In genomic region chr2:183079335-183079775, GRCh38 we compare ENCODE assay signal across 8 cellular contexts. TPM values are rescaled to one million over a fixed set of nuclear protein-coding genes. Genes with fewer than 3 reads are reported as not detected.
A peak's percentile ranks its signal among the peaks of the same experiment; 100 is the strongest.
DNase-seq lines count a peak whose midpoint lies in the region; ATAC-seq and TF ChIP-seq lines count a peak whose summit lies in the region.

No MANE protein-coding gene starts in this region.

- no peak for ATAC-seq in activated CD4-positive, alpha-beta T cell treated with anti-CD3 and anti-CD28 coated beads for 36 hours
- no peak for ATAC-seq in body of pancreas

- peak overlapping the region; percentile 76 for H3K27ac Mint-ChIP-seq in activated CD4-positive, alpha-beta T cell treated with anti-CD3 and anti-CD28 coated beads for 36 hours

- TF ChIP-seq CTCF in HL-60 (IDR thresholded peaks at IDR 0.05; ENCODE audit: insufficient read depth, low read length) (no peak), body of pancreas (IDR thresholded peaks at IDR 0.05) (peak in 2 of 7 experiments; percentile 8 to 19), lower leg skin (IDR thresholded peaks at IDR 0.05) (no peak), tibial artery (IDR thresholded peaks at IDR 0.05) (no peak), GM10248 (IDR thresholded peaks at IDR 0.05; ENCODE audit: control extremely low read depth, extremely low read depth, low read depth, missing control alignments) (no peak)

- H3K36me3 Mint-ChIP-seq in activated CD4-positive, alpha-beta T cell treated with anti-CD3 and anti-CD28 coated beads for 36 hours (ENCODE audit: low read depth), result no peaks in the 10 kb centered on the region

- peaks cover 7% of the 10 kb centered on the region for H3K4me1 Mint-ChIP-seq in activated CD4-positive, alpha-beta T cell treated with anti-CD3 and anti-CD28 coated beads for 36 hours

- intact Hi-C loops in activated CD4-positive, alpha-beta T cell treated with anti-CD3 and anti-CD28 coated beads for 36 hours (cut with DNase I, micrococcal nuclease), result loop anchor here in 1 of 2 experiments (2.0 kb wide), 1 partner anchor 365 kb away; no protein-coding TSS in a partner anchor
- intact Hi-C loops in body of pancreas (cut with DNase I) (no loop called here), lower leg skin (cut with DNase I; ENCODE audit: low total_unique reads) (no loop called here), tibial artery (cut with DNase I; ENCODE audit: low total_unique reads) (loop anchor here (10.0 kb wide), 1 partner anchor 45 kb away; the partner anchor contains the start of gene NUP35)

- peak overlapping the region; percentile 84 for H3K4me3 Mint-ChIP-seq in activated CD4-positive, alpha-beta T cell treated with anti-CD3 and anti-CD28 coated beads for 36 hours

- H3K4me3 ChIP-seq in HL-60 (replicated peaks; ENCODE audit: insufficient read depth, low read length) (peak overlapping the region; percentile 72), body of pancreas (peak overlapping the region; percentile 3 to 18), lower leg skin (ENCODE audit: low read depth, poor library complexity, severe bottlenecking) (peak overlapping the region; percentile 60), tibial artery (peak overlapping the region; percentile 63 to 64)

- WGBS in body of pancreas, 2 donors, result 7 to 8% methylated on average over 8 of the region's 8 CpGs
- 20 to 25% methylated on average over 8 of the region's 8 CpGs for WGBS in lower leg skin, 2 donors

- no peaks in the 10 kb centered on the region for H3K27me3 Mint-ChIP-seq in activated CD4-positive, alpha-beta T cell treated with anti-CD3 and anti-CD28 coated beads for 36 hours

- H3K27ac ChIP-seq in HL-60 (replicated peaks) (no peak overlapping the region; the same call in 1 of the 2 replicates), body of pancreas (peak overlapping the region; percentile 76 to 90 (median 86)), tibial artery (peak overlapping the region; percentile 84 to 89)

- no peak for TF ChIP-seq POLR2A in body of pancreas (IDR thresholded peaks at IDR 0.05)
- TF ChIP-seq POLR2A in lower leg skin (IDR thresholded peaks at IDR 0.05), result no peak

- DNase-seq in activated CD4-positive, alpha-beta T cell treated with anti-CD3 and anti-CD28 coated beads for 36 hours, result no peak
- no peak for DNase-seq in activated CD4-positive, alpha-beta T cell treated with anti-CD3 and anti-CD28 coated beads for 1 hour
- no peak for DNase-seq in HL-60 (ENCODE audit: low read depth in 1 of 2, low spot score in 1 of 2)
- DNase-seq in body of pancreas, result peak; percentile 28 to 48 (median 32)
- DNase-seq in lower leg skin (ENCODE audit: low spot score in 2 of 2), result no peak
- no peak for DNase-seq in tibial artery
- no peak for DNase-seq in GM10248 (ENCODE audit: extremely low spot score)
- no peak for DNase-seq in D341Med (ENCODE audit: low spot score)

- H3K9me3 ChIP-seq in body of pancreas (no peaks in the 10 kb centered on the region), tibial artery (no peaks in the 10 kb centered on the region)

- H3K9me3 Mint-ChIP-seq in activated CD4-positive, alpha-beta T cell treated with anti-CD3 and anti-CD28 coated beads for 36 hours (ENCODE audit: low read depth), result no peaks in the 10 kb centered on the region

- peaks cover 6% of the 10 kb centered on the region for H3K27me3 ChIP-seq in HL-60 (ENCODE audit: insufficient read depth, poor library complexity, severe bottlenecking)
- no peaks in the 10 kb centered on the region for H3K27me3 ChIP-seq in body of pancreas
- H3K27me3 ChIP-seq in tibial artery, result no peaks in the 10 kb centered on the region

- CTCF ChIA-PET in activated CD4-positive, alpha-beta T cell treated with anti-CD3 and anti-CD28 coated beads for 36 hours (lab: Charles Lee), result interaction anchor here (1.0 to 2.1 kb wide), 5 partner anchors 10 to 59 kb away, joined by 3 to 5 read pairs (median 4); partner anchors contain the start of gene NUP35
- CTCF ChIA-PET in GM10248 (lab: Yijun Ruan, JAX), result interaction anchor here (0.8 to 2.4 kb wide), 6 partner anchors 9 to 316 kb away, joined by 3 to 11 read pairs (median 4); no protein-coding TSS in a partner anchor

- H3K4me1 ChIP-seq in body of pancreas, result peaks cover 8% of the 10 kb centered on the region
- peaks cover 0 to 30% (median 13%) of the 10 kb centered on the region in 4 donors for H3K4me1 ChIP-seq in tibial artery

- POLR2A ChIA-PET in activated CD4-positive, alpha-beta T cell treated with anti-CD3 and anti-CD28 coated beads for 36 hours (lab: Charles Lee), result interaction anchor here (1.5 kb wide), 1 partner anchor 45 kb away, joined by 7 read pairs; the partner anchor contains the start of gene NUP35
- POLR2A ChIA-PET in GM10248 (lab: Yijun Ruan, JAX), result no interaction called here

- no peaks in the 10 kb centered on the region for H3K36me3 ChIP-seq in body of pancreas (replicated peaks in 1 of 2; ENCODE audit: insufficient read depth in 1 of 2, low read depth in 2 of 2)
- H3K36me3 ChIP-seq in tibial artery, result no peaks in the 10 kb centered on the region

RNA-seq across cellular contexts. Expression of gene DUSP19, which starts 0.8 kb away (rescaled TPM):
- 1 to 10 TPM; 4.0 to 4.2 TPM for total RNA-seq in activated CD4-positive, alpha-beta T cell treated with anti-CD3 and anti-CD28 coated beads for 36 hours
- total RNA-seq in body of pancreas (1 to 10 TPM; 1.6 to 2.0 TPM), lower leg skin (1 to 10 TPM; 1.1 to 2.0 (median 1.5) TPM)

RNA-seq across cellular contexts. Expression of gene NCKAP1, which starts 41.1 kb away (rescaled TPM):
- 10 to 100 TPM in 1 of 2 experiments, 1 to 10 TPM in 1; 9.1 to 11.7 TPM for total RNA-seq in activated CD4-positive, alpha-beta T cell treated with anti-CD3 and anti-CD28 coated beads for 36 hours
- total RNA-seq in body of pancreas (10 to 100 TPM; 19.8 to 59.9 TPM), lower leg skin (100 to 1,000 TPM in 2 of 4 donors, 10 to 100 TPM in 2; 88.3 to 160 (median 122) TPM)

RNA-seq across cellular contexts. Expression of gene NUP35, which starts 44.9 kb away (rescaled TPM):
- total RNA-seq in activated CD4-positive, alpha-beta T cell treated with anti-CD3 and anti-CD28 coated beads for 36 hours, result 10 to 100 TPM; 36.0 to 50.5 TPM
- total RNA-seq in body of pancreas (1 to 10 TPM; 4.0 to 6.2 TPM), lower leg skin (10 to 100 TPM; 15.6 to 21.8 (median 19.8) TPM)

Comparison
In these comparisons a context has a peak if more than half of its experiments do, and no peak if none do; other contexts are left out.
1. DNase-seq: peak in body of pancreas (4 of 4); none in activated CD4-positive, alpha-beta T cell treated with anti-CD3 and anti-CD28 coated beads for 36 hours (single experiment), activated CD4-positive, alpha-beta T cell treated with anti-CD3 and anti-CD28 coated beads for 1 hour (single experiment), HL-60 (0 of 2), lower leg skin (0 of 2), tibial artery (0 of 2), GM10248 (single experiment) and D341Med (single experiment).
2. H3K4me3 ChIP-seq: peak in every context shown above with its lines; median percentile 72 in HL-60; 64 in tibial artery; 60 in lower leg skin; 10 in body of pancreas.